8 cellular contexts compared by ENCODE assay signal in the genomic region with DNA sequence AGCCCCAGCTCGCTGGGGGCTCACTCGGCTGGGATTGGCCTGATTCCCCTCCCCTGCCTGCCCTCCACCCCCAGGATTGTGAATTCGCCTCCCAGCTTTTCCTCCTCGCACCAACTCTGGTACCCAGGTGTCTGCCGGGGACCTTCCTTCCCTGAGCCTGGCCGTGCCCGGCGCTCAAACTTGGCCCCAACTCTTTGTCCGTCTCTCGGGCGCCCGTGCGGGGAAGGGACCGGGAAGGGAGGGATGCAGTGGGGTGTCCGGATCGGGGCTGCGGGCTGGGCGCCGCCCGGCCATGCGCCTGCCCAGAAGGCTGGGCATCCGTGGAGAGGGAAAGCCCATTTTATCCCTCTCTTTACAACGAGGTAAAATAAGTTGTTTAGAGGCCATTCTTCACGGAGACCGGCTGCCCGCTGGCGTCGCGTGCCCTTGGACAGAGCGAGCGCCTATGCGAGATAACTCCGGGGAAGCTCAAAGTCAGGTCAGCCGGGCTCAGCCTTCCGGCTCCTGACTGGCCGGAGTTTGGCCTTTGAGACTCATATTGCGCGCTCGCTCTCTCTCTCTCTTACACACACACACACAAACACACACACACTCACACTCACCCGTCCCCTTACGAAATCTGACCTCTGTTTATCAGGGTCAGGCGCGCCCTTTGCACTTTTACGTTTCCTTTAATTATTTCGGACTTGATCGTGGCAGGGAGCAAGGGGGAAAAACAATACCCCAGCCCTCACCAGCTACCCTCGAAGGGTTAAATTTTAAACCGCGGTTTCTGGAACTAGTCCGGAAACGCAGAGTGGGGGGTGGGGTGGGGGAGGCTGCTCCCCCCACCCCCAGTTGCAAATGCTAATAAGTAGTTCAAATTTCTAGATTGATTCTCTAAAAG. TPM values are rescaled to one million over a fixed set of nuclear protein-coding genes. Genes with fewer than 3 reads are reported as not detected.
DNase-seq lines count a peak whose midpoint lies in the region; ATAC-seq and TF ChIP-seq lines count a peak whose summit lies in the region.

No MANE protein-coding gene starts in this region.

- H3K9me3 ChIP-seq in esophagus (ENCODE audit: control insufficient read depth in 2 of 2, insufficient read depth in 1 of 2, low read depth in 1 of 2, low read length in 1 of 2) (no peaks in the 10 kb centered on the region), mucosa of stomach (ENCODE audit: control insufficient read depth, low read length) (no peaks in the 10 kb centered on the region)

- H3K4me1 Mint-ChIP-seq in activated CD4-positive, alpha-beta T cell treated with anti-CD3 and anti-CD28 coated beads, Interleukin-2, amount 10 ng/mL, durations not matched to agents 7 days and 5 days: peaks cover 35% of the 10 kb centered on the region
- peaks cover 32% of the 10 kb centered on the region for H3K4me1 Mint-ChIP-seq in type B pancreatic cell (ENCODE audit: unreplicated experiment)

- peaks cover 47% of the 10 kb centered on the region for H3K27me3 Mint-ChIP-seq in activated CD4-positive, alpha-beta T cell treated with anti-CD3 and anti-CD28 coated beads, Interleukin-2, amount 10 ng/mL, durations not matched to agents 7 days and 5 days
- H3K27me3 Mint-ChIP-seq in type B pancreatic cell: peaks cover 45% of the 10 kb centered on the region

- TF ChIP-seq CTCF in type B pancreatic cell (conservative IDR thresholded peaks at IDR 0.05): no peak

- peak overlapping the region; percentile 85 for H3K9ac ChIP-seq in mucosa of stomach (ENCODE audit: low read length)

- POLR2A ChIA-PET in activated CD4-positive, alpha-beta T cell treated with anti-CD3 and anti-CD28 coated beads, Interleukin-2, amount 10 ng/mL, durations not matched to agents 7 days and 5 days (lab: Charles Lee): interaction anchor here (0.6 to 1.9 kb wide), 4 partner anchors 16 to 873 kb away, joined by 3 to 8 read pairs (median 5); no protein-coding TSS in a partner anchor

- intact Hi-C loops in Right ventricle myocardium inferior (cut with DNase I): loop anchor here (2.0 to 10.0 kb wide), 8 partner anchors 59 to 1099 kb away; no protein-coding TSS in a partner anchor
- intact Hi-C loops in cardiac septum (cut with DNase I): loop anchor here (2.0 to 5.0 kb wide), 3 partner anchors 481 to 1097 kb away; no protein-coding TSS in a partner anchor

- H3K4me1 ChIP-seq in esophagus (ENCODE audit: control insufficient read depth in 2 of 2, insufficient read depth in 2 of 2, low read length in 1 of 2) (no peaks in the 10 kb centered on the region), mucosa of stomach (ENCODE audit: control insufficient read depth, insufficient read depth, low read length) (no peaks in the 10 kb centered on the region)

- DNase-seq in Right ventricle myocardium inferior (ENCODE audit: missing footprints): peak; percentile 78
- DNase-seq in cardiac septum (ENCODE audit: low spot score): no peak
- DNase-seq in activated CD4-positive, alpha-beta T cell treated with anti-CD3 and anti-CD28 coated beads, Interleukin-2, amount 10 ng/mL, durations not matched to agents 7 days and 5 days: peak; percentile 24
- DNase-seq in type B pancreatic cell (ENCODE audit: extremely low spot score, unreplicated experiment): no peak

- H3K27ac ChIP-seq in esophagus (ENCODE audit: low read depth in 2 of 2, low read length in 1 of 2): peak overlapping the region; percentile 94 to 96

- CTCF ChIA-PET in activated CD4-positive, alpha-beta T cell treated with anti-CD3 and anti-CD28 coated beads, Interleukin-2, amount 10 ng/mL, durations not matched to agents 7 days and 5 days (lab: Charles Lee): interaction anchor here (0.5 to 1.5 kb wide), 18 partner anchors 8 to 1342 kb away, joined by 3 to 7 read pairs (median 4); no protein-coding TSS in a partner anchor

- H3K4me3 ChIP-seq in esophagus (ENCODE audit: low read depth in 1 of 2, low read length in 2 of 2) (peak overlapping the region; percentile 93 to 98), mucosa of stomach (ENCODE audit: low read length) (peak overlapping the region; percentile 29)

- H3K27ac Mint-ChIP-seq in activated CD4-positive, alpha-beta T cell treated with anti-CD3 and anti-CD28 coated beads, Interleukin-2, amount 10 ng/mL, durations not matched to agents 7 days and 5 days: peak overlapping the region; percentile 95
- peak overlapping the region; percentile 92 for H3K27ac Mint-ChIP-seq in type B pancreatic cell

- peak overlapping the region; percentile 90 for H3K4me3 Mint-ChIP-seq in activated CD4-positive, alpha-beta T cell treated with anti-CD3 and anti-CD28 coated beads, Interleukin-2, amount 10 ng/mL, durations not matched to agents 7 days and 5 days
- H3K4me3 Mint-ChIP-seq in type B pancreatic cell: peak overlapping the region; percentile 93

- peaks cover 0 to 4% of the 10 kb centered on the region in 2 donors for H3K36me3 ChIP-seq in esophagus (ENCODE audit: control insufficient read depth in 2 of 2, insufficient read depth in 2 of 2, low read length in 1 of 2)
- H3K36me3 ChIP-seq in mucosa of stomach (ENCODE audit: control insufficient read depth, insufficient read depth, low read length): no peaks in the 10 kb centered on the region

- peak; percentile 55 for ATAC-seq in Right ventricle myocardium inferior
- ATAC-seq in GM21447 (IDR thresholded peaks at IDR 0.05; ENCODE audit: unreplicated experiment): no peak
- ATAC-seq in GM18870 (IDR thresholded peaks at IDR 0.05; ENCODE audit: unreplicated experiment): no peak

- 0% methylated on average over 51 of the region's 51 CpGs for WGBS in esophagus, 2 donors

- no peaks in the 10 kb centered on the region for H3K9me3 Mint-ChIP-seq in activated CD4-positive, alpha-beta T cell treated with anti-CD3 and anti-CD28 coated beads, Interleukin-2, amount 10 ng/mL, durations not matched to agents 7 days and 5 days
- no peaks in the 10 kb centered on the region for H3K9me3 Mint-ChIP-seq in type B pancreatic cell

- H3K27me3 ChIP-seq in esophagus (ENCODE audit: control insufficient read depth in 1 of 2, insufficient read depth in 2 of 2, low read length in 2 of 2) (no peaks in the 10 kb centered on the region), mucosa of stomach (ENCODE audit: control insufficient read depth, insufficient read depth, low read length) (peaks cover 5% of the 10 kb centered on the region)

- peaks cover 15% of the 10 kb centered on the region for H3K36me3 Mint-ChIP-seq in activated CD4-positive, alpha-beta T cell treated with anti-CD3 and anti-CD28 coated beads, Interleukin-2, amount 10 ng/mL, durations not matched to agents 7 days and 5 days (ENCODE audit: low read depth)
- H3K36me3 Mint-ChIP-seq in type B pancreatic cell: no peaks in the 10 kb centered on the region

RNA-seq across cellular contexts. Expression of a gene that starts 0.8 kb away (rescaled TPM):
- total RNA-seq in Right ventricle myocardium inferior (19.6 TPM), cardiac septum (8.9 TPM), type B pancreatic cell (ENCODE audit: low replicate concordance) (20.4 and 33.0 TPM in 2 replicates)
- 10 to 100 TPM; 34.4 TPM for total RNA-seq in activated CD4-positive, alpha-beta T cell treated with anti-CD3 and anti-CD28 coated beads, Interleukin-2, amount 10 ng/mL, durations not matched to agents 7 days and 5 days
- polyA plus RNA-seq in esophagus: 10 to 100 TPM; 11.0 to 12.2 TPM

Comparison
In these comparisons a context has a peak if more than half of its experiments do, and no peak if none do; other contexts are left out.
1. DNase-seq: peak in Right ventricle myocardium inferior (single experiment) and activated CD4-positive, alpha-beta T cell treated with anti-CD3 and anti-CD28 coated beads, Interleukin-2, amount 10 ng/mL, durations not matched to agents 7 days and 5 days (single experiment); none in cardiac septum (single experiment) and type B pancreatic cell (single experiment).